8 cellular contexts compared by ENCODE assay signal in genomic region chr2:224449212-224450147, GRCh38. TPM values are rescaled to one million over a fixed set of nuclear protein-coding genes. Genes with fewer than 3 reads are reported as not detected.
DNase-seq lines count a peak whose midpoint lies in the region; FAIRE-seq and TF ChIP-seq lines count a peak whose summit lies in the region.

No MANE protein-coding gene starts in this region.

- no peak overlapping the region for H3K4me3 ChIP-seq in fibroblast of the aortic adventitia (ENCODE audit: low read depth, low read length)
- no peak overlapping the region for H3K4me3 ChIP-seq in testis
- H3K4me3 ChIP-seq in prostate gland = no peak overlapping the region

- no peak overlapping the region for H3K4me3 Mint-ChIP-seq in activated CD4-positive, alpha-beta memory T cell treated with anti-CD3 and anti-CD28 coated beads, Interleukin-2, amount 10 ng/mL, durations not matched to agents 7 days and 5 days

- H3K27ac Mint-ChIP-seq in activated CD4-positive, alpha-beta memory T cell treated with anti-CD3 and anti-CD28 coated beads, Interleukin-2, amount 10 ng/mL, durations not matched to agents 7 days and 5 days = no peak overlapping the region

- DNase-seq in AG20443 (ENCODE audit: low spot score) = peak; percentile 47
- DNase-seq in GM19239 (ENCODE audit: insufficient read length, low spot score) = no peak
- DNase-seq in RPMI8226 = peak; percentile 4
- DNase-seq in fibroblast of the aortic adventitia (ENCODE audit: low read depth) = no peak
- no peak for DNase-seq in testis
- no peak for DNase-seq in prostate gland (ENCODE audit: low spot score)
- no peak for DNase-seq in activated CD4-positive, alpha-beta memory T cell treated with anti-CD3 and anti-CD28 coated beads, Interleukin-2, amount 10 ng/mL, durations not matched to agents 7 days and 5 days
- DNase-seq in NCI-H526 treated with DMSO at 0.1 percent for 48 hours (lab: John Stamatoyannopoulos, UW) = no peak

- H3K4me1 Mint-ChIP-seq in activated CD4-positive, alpha-beta memory T cell treated with anti-CD3 and anti-CD28 coated beads, Interleukin-2, amount 10 ng/mL, durations not matched to agents 7 days and 5 days = no peaks in the 10 kb centered on the region

- 60 to 64% methylated on average over 4 of the region's 4 CpGs for WGBS in testis, 2 donors
- 44% methylated on average over 4 of the region's 4 CpGs for WGBS in prostate gland

- TF ChIP-seq CTCF in fibroblast of the aortic adventitia (IDR thresholded peaks at IDR 0.05; ENCODE audit: insufficient read depth, low read length) (peak; percentile 53), testis (IDR thresholded peaks at IDR 0.05) (peak; percentile 22 to 40 (median 27)), prostate gland (IDR thresholded peaks at IDR 0.05) (peak in 2 of 4 experiments; percentile 42 to 46)

- FAIRE-seq in GM19239 (lab: Jason Lieb, UNC) = peak; percentile 91

- POLR2A ChIA-PET in activated CD4-positive, alpha-beta memory T cell treated with anti-CD3 and anti-CD28 coated beads, Interleukin-2, amount 10 ng/mL, durations not matched to agents 7 days and 5 days (lab: Charles Lee) = no interaction called here

- no peaks in the 10 kb centered on the region for H3K36me3 ChIP-seq in testis (ENCODE audit: low read depth, missing control alignments)
- no peaks in the 10 kb centered on the region for H3K36me3 ChIP-seq in prostate gland

- H3K27me3 Mint-ChIP-seq in activated CD4-positive, alpha-beta memory T cell treated with anti-CD3 and anti-CD28 coated beads, Interleukin-2, amount 10 ng/mL, durations not matched to agents 7 days and 5 days = peaks cover 14% of the 10 kb centered on the region

- intact Hi-C loops in testis (cut with DNase I; ENCODE audit: low total_unique reads) = no loop called here
- intact Hi-C loops in prostate gland (cut with DNase I) = loop anchor here (10.0 kb wide), 1 partner anchor 205 kb away; no protein-coding TSS in a partner anchor

- CTCF ChIA-PET in activated CD4-positive, alpha-beta memory T cell treated with anti-CD3 and anti-CD28 coated beads, Interleukin-2, amount 10 ng/mL, durations not matched to agents 7 days and 5 days (lab: Charles Lee) = interaction anchor here (0.6 to 1.9 kb wide), 11 partner anchors 9 to 479 kb away, joined by 3 to 10 read pairs (median 4); no protein-coding TSS in a partner anchor

- no peaks in the 10 kb centered on the region for H3K4me1 ChIP-seq in testis
- no peaks in the 10 kb centered on the region for H3K4me1 ChIP-seq in prostate gland (replicated peaks)

- H3K9me3 ChIP-seq in testis = no peaks in the 10 kb centered on the region
- no peaks in the 10 kb centered on the region for H3K9me3 ChIP-seq in prostate gland

- H3K27ac ChIP-seq in testis (no peak overlapping the region), prostate gland (no peak overlapping the region)

- TF ChIP-seq POLR2A in testis (IDR thresholded peaks at IDR 0.05) (no peak), prostate gland (IDR thresholded peaks at IDR 0.05) (no peak)

- H3K9me3 Mint-ChIP-seq in activated CD4-positive, alpha-beta memory T cell treated with anti-CD3 and anti-CD28 coated beads, Interleukin-2, amount 10 ng/mL, durations not matched to agents 7 days and 5 days = no peaks in the 10 kb centered on the region

- no peaks in the 10 kb centered on the region for H3K36me3 Mint-ChIP-seq in activated CD4-positive, alpha-beta memory T cell treated with anti-CD3 and anti-CD28 coated beads, Interleukin-2, amount 10 ng/mL, durations not matched to agents 7 days and 5 days (ENCODE audit: low read depth)

- H3K27me3 ChIP-seq in testis = no peaks in the 10 kb centered on the region
- H3K27me3 ChIP-seq in prostate gland (replicated peaks; ENCODE audit: insufficient read depth) = no peaks in the 10 kb centered on the region

RNA-seq across cellular contexts. Expression of gene FAM124B, which starts 47.6 kb away (rescaled TPM):
- total RNA-seq in fibroblast of the aortic adventitia (ENCODE audit: low replicate concordance) = under 0.01 and 1.2 TPM in 2 replicates
- under 1 TPM; 0.37 to 0.39 TPM for total RNA-seq in testis
- polyA plus RNA-seq in testis (ENCODE audit: insufficient read depth, low read depth, low replicate concordance) = 0.80 TPM
- under 1 TPM; 0.18 to 0.91 TPM for total RNA-seq in prostate gland
- 1 to 10 TPM; 1.2 to 2.1 TPM for total RNA-seq in activated CD4-positive, alpha-beta memory T cell treated with anti-CD3 and anti-CD28 coated beads, Interleukin-2, amount 10 ng/mL, durations not matched to agents 7 days and 5 days

Comparison
In these comparisons a context has a peak if more than half of its experiments do, and no peak if none do; other contexts are left out.
1. DNase-seq: peak in AG20443 (single experiment) and RPMI8226 (single experiment); none in GM19239 (single experiment), fibroblast of the aortic adventitia (single experiment), testis (single experiment), prostate gland (single experiment), activated CD4-positive, alpha-beta memory T cell treated with anti-CD3 and anti-CD28 coated beads, Interleukin-2, amount 10 ng/mL, durations not matched to agents 7 days and 5 days (single experiment) and NCI-H526 treated with DMSO at 0.1 percent for 48 hours (single experiment).